8 cellular contexts compared by ENCODE assay signal in the genomic region with DNA sequence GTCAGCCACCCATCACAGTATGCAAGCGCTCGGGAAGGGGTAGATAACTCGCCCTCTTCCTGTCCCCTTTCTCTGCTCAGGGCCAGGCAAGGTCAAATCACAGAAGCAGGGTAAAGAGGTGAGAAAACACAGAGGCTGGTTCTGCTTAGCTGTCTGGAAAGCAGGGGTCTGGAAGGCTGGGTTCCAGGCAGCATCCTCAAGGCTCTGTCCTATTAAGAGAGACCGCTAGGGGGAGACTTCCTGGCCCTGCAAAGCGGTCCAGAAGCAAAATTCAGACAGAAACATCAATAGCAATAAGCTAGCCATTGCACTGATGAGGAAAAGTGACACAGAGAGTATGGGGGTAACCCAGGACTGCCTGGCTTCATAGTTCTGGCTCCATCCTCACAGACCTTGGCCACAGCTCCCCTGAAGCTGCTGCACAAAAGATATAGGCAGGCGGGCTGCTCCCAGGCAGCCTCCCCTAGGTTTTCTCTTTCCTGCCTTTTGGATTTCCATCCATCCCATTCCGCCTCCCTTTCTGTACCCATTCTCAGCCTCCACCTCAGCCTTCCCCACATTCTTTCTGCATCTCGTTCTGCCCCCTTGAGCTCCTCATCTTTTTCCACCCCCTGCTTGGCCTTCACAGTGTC.
DNase-seq lines count a peak whose midpoint lies in the region; ATAC-seq and TF ChIP-seq lines count a peak whose summit lies in the region.

No MANE protein-coding gene starts in this region.

- H3K4me3 ChIP-seq in GM12864 (ENCODE audit: low read depth, low read length) (no peak overlapping the region), choroid plexus epithelial cell (ENCODE audit: low read depth, low read length) (no peak overlapping the region), osteoblast (ENCODE audit: insufficient read depth, low read length) (no peak overlapping the region)

- no peaks in the 10 kb centered on the region for H3K27me3 ChIP-seq in osteoblast (ENCODE audit: insufficient read depth, low read length)

- POLR2A ChIA-PET in naive thymus-derived CD8-positive, alpha-beta T cell (lab: Charles Lee), result no interaction called here

- H3K4me2 ChIP-seq in osteoblast (ENCODE audit: insufficient read depth, low read length), result no peak overlapping the region

- H3K9me3 ChIP-seq in osteoblast (ENCODE audit: low read depth, low read length), result peaks cover 6% of the 10 kb centered on the region

- H3K9me3 Mint-ChIP-seq in naive thymus-derived CD8-positive, alpha-beta T cell, result peaks cover 0 to 13% (median 7%) of the 10 kb centered on the region in 9 donors

- H3K4me1 ChIP-seq in osteoblast (ENCODE audit: insufficient read depth, low read length), result no peaks in the 10 kb centered on the region

- H3K27ac ChIP-seq in osteoblast (ENCODE audit: low read depth, low read length), result no peak overlapping the region

- peaks cover 0 to 8% (median 2%) of the 10 kb centered on the region in 5 donors for H3K27me3 Mint-ChIP-seq in naive thymus-derived CD8-positive, alpha-beta T cell

- DNase-seq in GM12864 (ENCODE audit: low read depth), result no peak
- peak; percentile 0 for DNase-seq in MV-4-11 (lab: John Stamatoyannopoulos, UW)
- peak; percentile 64 for DNase-seq in choroid plexus epithelial cell (ENCODE audit: low read depth)
- DNase-seq in osteoblast (ENCODE audit: insufficient read length, low spot score, missing footprints), result no peak
- DNase-seq in naive thymus-derived CD8-positive, alpha-beta T cell, result no peak
- DNase-seq in H4 (ENCODE audit: low spot score), result no peak
- no peak for DNase-seq in NCI-H2107 treated with DMSO at 0.1 percent for 48 hours (lab: John Stamatoyannopoulos, UW; ENCODE audit: unreplicated experiment)
- no peak for DNase-seq in NCI-H1436 treated with DMSO at 0.1 percent for 48 hours (lab: John Stamatoyannopoulos, UW)

- no peak overlapping the region for H2AFZ ChIP-seq in osteoblast (ENCODE audit: low read length)

- no peaks in the 10 kb centered on the region for H3K4me1 Mint-ChIP-seq in naive thymus-derived CD8-positive, alpha-beta T cell

- no peak overlapping the region for H3K4me3 Mint-ChIP-seq in naive thymus-derived CD8-positive, alpha-beta T cell

- H3K27ac Mint-ChIP-seq in naive thymus-derived CD8-positive, alpha-beta T cell, result no peak overlapping the region

- ATAC-seq in naive thymus-derived CD8-positive, alpha-beta T cell, result no peak

- TF ChIP-seq CTCF in GM12864 (IDR thresholded peaks at IDR 0.05; ENCODE audit: low read depth, low read length, missing control alignments), result peak; percentile 84
- TF ChIP-seq CTCF in choroid plexus epithelial cell (conservative IDR thresholded peaks at IDR 0.05; ENCODE audit: low read depth, low read length), result peak; percentile 90
- TF ChIP-seq CTCF in osteoblast (IDR thresholded peaks at IDR 0.05; ENCODE audit: extremely low read depth, low read depth, low read length), result peak; percentile 74

- no peaks in the 10 kb centered on the region for H3K79me2 ChIP-seq in osteoblast (ENCODE audit: insufficient read depth, low read length)

- H4K20me1 ChIP-seq in osteoblast (ENCODE audit: insufficient read depth, low read length), result no peaks in the 10 kb centered on the region

- peaks cover 0 to 4% (median 0%) of the 10 kb centered on the region in 3 donors for H3K36me3 Mint-ChIP-seq in naive thymus-derived CD8-positive, alpha-beta T cell

- no peaks in the 10 kb centered on the region for H3K36me3 ChIP-seq in osteoblast (ENCODE audit: insufficient read depth, low read length)

Comparison
In these comparisons a context has a peak if more than half of its experiments do, and no peak if none do; other contexts are left out.
1. DNase-seq: peak in MV-4-11 (single experiment) and choroid plexus epithelial cell (single experiment); none in GM12864 (single experiment), osteoblast (single experiment), naive thymus-derived CD8-positive, alpha-beta T cell (0 of 10), H4 (single experiment), NCI-H2107 treated with DMSO at 0.1 percent for 48 hours (single experiment) and NCI-H1436 treated with DMSO at 0.1 percent for 48 hours (single experiment).
2. Peak in every context shown above with its lines, with median percentiles within 50 percentile points of each other: CTCF ChIP-seq.